8 cellular contexts compared by ENCODE assay signal in the genomic region with DNA sequence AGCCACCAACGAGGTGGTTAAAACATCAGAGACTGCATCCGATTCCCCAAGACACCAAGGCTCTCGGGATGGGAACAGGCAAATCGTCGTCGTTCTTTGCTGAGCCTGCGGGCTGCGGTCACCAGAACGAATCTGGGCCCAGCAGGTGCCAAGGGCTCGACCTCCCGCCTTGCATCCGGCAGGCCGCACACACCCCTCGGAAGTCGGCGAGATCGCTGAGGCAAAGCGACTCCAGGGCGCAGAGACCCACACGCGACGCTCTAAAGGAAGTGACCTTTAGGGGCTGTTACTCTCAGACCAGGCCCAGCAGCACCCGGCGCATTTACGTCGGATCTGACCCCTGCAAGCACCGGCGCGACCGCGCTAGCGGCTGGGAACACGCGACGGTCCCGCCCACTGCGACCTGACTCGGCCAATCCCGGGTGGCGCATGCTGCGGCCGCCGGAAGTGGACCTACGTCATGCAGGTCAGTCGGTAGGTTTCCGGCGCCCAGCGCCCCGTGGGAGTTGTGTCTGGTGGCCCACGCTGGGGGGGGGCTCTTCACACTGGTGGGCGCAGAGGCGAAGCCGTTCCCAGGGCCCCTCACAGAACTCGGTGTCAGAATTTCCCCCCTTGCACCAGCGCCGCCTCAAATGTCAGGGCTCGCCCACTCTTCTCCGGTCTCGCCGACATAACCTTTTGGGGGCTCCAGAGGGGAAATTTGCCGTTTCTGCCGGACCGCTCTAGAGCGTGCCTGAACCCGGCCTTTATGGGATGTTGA. TPM values are rescaled to one million over a fixed set of nuclear protein-coding genes. Genes with fewer than 3 reads are reported as not detected.
DNase-seq lines count a peak whose midpoint lies in the region; ATAC-seq and TF ChIP-seq lines count a peak whose summit lies in the region.

No MANE protein-coding gene starts in this region.

- ATAC-seq in GM21423 (IDR thresholded peaks at IDR 0.05; ENCODE audit: unreplicated experiment): peak; percentile 95

- H3K4me2 ChIP-seq in osteoblast (ENCODE audit: insufficient read depth, low read length): peak overlapping the region; percentile 96

- H3K36me3 ChIP-seq in osteoblast (ENCODE audit: insufficient read depth, low read length) (no peaks in the 10 kb centered on the region), thymus (ENCODE audit: control insufficient read depth, insufficient read depth) (no peaks in the 10 kb centered on the region)

- under 1% methylated on average over 65 of the region's 65 CpGs for WGBS in thymus

- peak overlapping the region; percentile 99 for H2AFZ ChIP-seq in osteoblast (ENCODE audit: low read length)

- CTCF ChIA-PET in RWPE1 (lab: Yijun Ruan, JAX): no interaction called here

- H3K4me1 ChIP-seq in osteoblast (ENCODE audit: insufficient read depth, low read length) (peaks cover 16% of the 10 kb centered on the region), thymus (ENCODE audit: control insufficient read depth, insufficient read depth, low read length) (peaks cover 6% of the 10 kb centered on the region)

- H3K4me3 ChIP-seq in foreskin fibroblast (ENCODE audit: low read depth in 1 of 2, low read length in 2 of 2): peak overlapping the region; percentile 51 to 59
- peak overlapping the region; percentile 89 for H3K4me3 ChIP-seq in osteoblast (ENCODE audit: insufficient read depth, low read length)
- H3K4me3 ChIP-seq in thymus (ENCODE audit: low read length): peak overlapping the region; percentile 87

- TF ChIP-seq CTCF in RWPE1 (conservative IDR thresholded peaks at IDR 0.05; ENCODE audit: low read depth) (no peak), foreskin fibroblast (IDR thresholded peaks at IDR 0.05; ENCODE audit: low read depth, low read length) (no peak), osteoblast (IDR thresholded peaks at IDR 0.05; ENCODE audit: extremely low read depth, low read depth, low read length) (no peak)

- H3K27ac ChIP-seq in RWPE1 (peak overlapping the region; percentile 88), osteoblast (ENCODE audit: low read depth, low read length) (peak overlapping the region; percentile 88), thymus (ENCODE audit: low read depth) (peak overlapping the region; percentile 91)

- POLR2A ChIA-PET in RWPE1 (lab: Yijun Ruan, JAX; ENCODE audit: low non-redundant PET): interaction anchor here (0.5 kb wide), 1 partner anchor 21 kb away, joined by 3 read pairs; no protein-coding TSS in a partner anchor

- no peaks in the 10 kb centered on the region for H3K79me2 ChIP-seq in osteoblast (ENCODE audit: insufficient read depth, low read length)

- H4K20me1 ChIP-seq in osteoblast (ENCODE audit: insufficient read depth, low read length): no peaks in the 10 kb centered on the region

- DNase-seq in DMS 273 (lab: John Stamatoyannopoulos, UW; ENCODE audit: unreplicated experiment): peak; percentile 85
- peak; percentile 83 for DNase-seq in HuH-7.5 (ENCODE audit: low spot score)
- peak; percentile 81 for DNase-seq in RWPE1 (ENCODE audit: low spot score)
- DNase-seq in activated gamma-delta T cell (lab: John Stamatoyannopoulos, UW): peak; percentile 70
- DNase-seq in foreskin fibroblast: peak; percentile 86 to 96
- DNase-seq in osteoblast (ENCODE audit: insufficient read length, low spot score, missing footprints): peak; percentile 99

- no peaks in the 10 kb centered on the region for H3K27me3 ChIP-seq in osteoblast (ENCODE audit: insufficient read depth, low read length)
- H3K27me3 ChIP-seq in thymus (ENCODE audit: control insufficient read depth, insufficient read depth): no peaks in the 10 kb centered on the region

- H3K9me3 ChIP-seq in osteoblast (ENCODE audit: low read depth, low read length) (no peaks in the 10 kb centered on the region), thymus (ENCODE audit: control insufficient read depth) (no peaks in the 10 kb centered on the region)

RNA-seq across cellular contexts. Expression of a gene that starts 7.5 kb away (rescaled TPM):
- total RNA-seq in osteoblast: 158 and 168 TPM in 2 replicates
- polyA plus RNA-seq in thymus: 326 TPM

RNA-seq across cellular contexts. Expression of a gene that starts 13.4 kb away (rescaled TPM):
- under 0.01 TPM in 2 replicates for total RNA-seq in osteoblast
- polyA plus RNA-seq in thymus: 12.0 TPM

Comparison
In these comparisons a context has a peak if more than half of its experiments do, and no peak if none do; other contexts are left out.
1. Peak in every context shown above with its lines: DNase-seq, ATAC-seq, H3K4me3 ChIP-seq and H3K27ac ChIP-seq.